15 cellular contexts compared by ENCODE assay signal in genomic region chr22:46997311-46997970, GRCh38.
A peak's percentile ranks its signal among the peaks of the same experiment; 100 is the strongest.
DNase-seq lines count a peak whose midpoint lies in the region; ATAC-seq and TF ChIP-seq lines count a peak whose summit lies in the region.
"Had no signal": no experiment of that assay in that cellular context is flagged by ENCODE, and none has a peak within 500 bp of the region (broad histone marks: within the 10 kb centered on the region; RNA-seq: fewer than 3 reads in every experiment).

No MANE protein-coding gene starts in this region.

- no peak overlapping the region for H3K23ac ChIP-seq in neuronal stem cell (ENCODE audit: low read depth, low read length, poor library complexity)

- TF ChIP-seq POLR2A in body of pancreas (IDR thresholded peaks at IDR 0.05): no peak

- TF ChIP-seq CTCF in body of pancreas (IDR thresholded peaks at IDR 0.05): no peak

- H3K27ac ChIP-seq in BLaER1 (no peak overlapping the region), body of pancreas (peak overlapping the region in 2 of 4 donors; percentile 3 to 11), neuronal stem cell (replicated peaks; ENCODE audit: low read length) (no peak overlapping the region)
- H3K27ac ChIP-seq: 22Rv1, A549 had no signal

- intact Hi-C loops in body of pancreas (cut with DNase I) (no loop called here), posterior vena cava (cut with DNase I) (no loop called here)

- peaks cover 43% of the 10 kb centered on the region for H3K36me3 ChIP-seq in BLaER1
- H3K36me3 ChIP-seq in body of pancreas (replicated peaks in 1 of 2; ENCODE audit: insufficient read depth in 1 of 2, low read depth in 2 of 2): no peaks in the 10 kb centered on the region
- no peaks in the 10 kb centered on the region for H3K36me3 ChIP-seq in neuronal stem cell (replicated peaks in 1 of 2; ENCODE audit: control insufficient read depth in 2 of 2, insufficient read depth in 2 of 2, low read length in 2 of 2)

- CTCF ChIA-PET in activated CD8-positive, alpha-beta memory T cell treated with anti-CD3 and anti-CD28 coated beads, Interleukin-2, amount 10 ng/mL, durations not matched to agents 7 days and 5 days (lab: Charles Lee): no interaction called here

- no peak for ATAC-seq in activated CD8-positive, alpha-beta memory T cell treated with anti-CD3 and anti-CD28 coated beads, Interleukin-2, amount 10 ng/mL, durations not matched to agents 7 days and 5 days
- peak; percentile 3 for ATAC-seq in body of pancreas
- ATAC-seq: CD8-positive, alpha-beta T cell had no signal

- no peak overlapping the region for H3K14ac ChIP-seq in neuronal stem cell (ENCODE audit: low read length)

- no peak overlapping the region for H2AK5ac ChIP-seq in neuronal stem cell (ENCODE audit: low read depth, low read length)

- WGBS in body of pancreas, 2 donors: 58 to 67% methylated on average over 11 to 15 of the region's 15 CpGs
- WGBS in neuronal stem cell (ENCODE audit: extremely low coverage in 2 of 2, insufficient read length in 2 of 2, insufficient replicate concordance in 1 of 2), 2 donors: no CpG with 5 or more reads among the region's 15 CpGs

- no peak overlapping the region for H4K91ac ChIP-seq in neuronal stem cell (ENCODE audit: low read depth, low read length, poor library complexity)

- peaks cover 12% of the 10 kb centered on the region for H3K4me1 Mint-ChIP-seq in activated CD8-positive, alpha-beta memory T cell treated with anti-CD3 and anti-CD28 coated beads, Interleukin-2, amount 10 ng/mL, durations not matched to agents 7 days and 5 days

- H3K4me2 ChIP-seq in BLaER1 (peak overlapping the region; percentile 73), neuronal stem cell (ENCODE audit: insufficient read depth, low read length, poor library complexity, severe bottlenecking) (no peak overlapping the region)
- H3K4me2 ChIP-seq: A549 had no signal

- no peaks in the 10 kb centered on the region for H3K27me3 Mint-ChIP-seq in activated CD8-positive, alpha-beta memory T cell treated with anti-CD3 and anti-CD28 coated beads, Interleukin-2, amount 10 ng/mL, durations not matched to agents 7 days and 5 days

- no peaks in the 10 kb centered on the region for H3K27me3 ChIP-seq in BLaER1
- H3K27me3 ChIP-seq in body of pancreas: no peaks in the 10 kb centered on the region
- no peaks in the 10 kb centered on the region for H3K27me3 ChIP-seq in neuronal stem cell (ENCODE audit: control insufficient read depth in 3 of 3, insufficient read depth in 3 of 3, low read depth in 1 of 3, low read length in 3 of 3)

- H3K9ac ChIP-seq in BLaER1 (no peak overlapping the region), neuronal stem cell (ENCODE audit: low read depth, low read length, poor library complexity) (no peak overlapping the region)

- peaks cover 89% of the 10 kb centered on the region for H4K20me1 ChIP-seq in BLaER1

- no peak overlapping the region for H4K8ac ChIP-seq in neuronal stem cell (ENCODE audit: low read depth, low read length)

- H3K9me3 Mint-ChIP-seq in activated CD8-positive, alpha-beta memory T cell treated with anti-CD3 and anti-CD28 coated beads, Interleukin-2, amount 10 ng/mL, durations not matched to agents 7 days and 5 days (ENCODE audit: low read depth): no peaks in the 10 kb centered on the region
- H3K9me3 Mint-ChIP-seq: CD8-positive, alpha-beta T cell had no signal

- DNase-seq in activated CD8-positive, alpha-beta memory T cell treated with anti-CD3 and anti-CD28 coated beads, Interleukin-2, amount 50 U/mL, for 4 hours: peak; percentile 5
- DNase-seq in activated CD8-positive, alpha-beta memory T cell treated with anti-CD3 and anti-CD28 coated beads, Interleukin-2, amount 10 ng/mL, durations not matched to agents 7 days and 5 days: no peak
- DNase-seq in body of pancreas: no peak
- peak; percentile 52 for DNase-seq in posterior vena cava (ENCODE audit: low spot score)
- DNase-seq in SK-N-DZ (ENCODE audit: low spot score): no peak
- no peak for DNase-seq in neuronal stem cell (ENCODE audit: low spot score)
- DNase-seq: AML-193; CD8-positive, alpha-beta T cell; DMS79 treated with DMSO at 0.1 percent for 48 hours; GF-D8; GOT3; H9 had no signal

- no peak overlapping the region for H3K4me3 Mint-ChIP-seq in activated CD8-positive, alpha-beta memory T cell treated with anti-CD3 and anti-CD28 coated beads, Interleukin-2, amount 10 ng/mL, durations not matched to agents 7 days and 5 days
- H3K4me3 Mint-ChIP-seq: CD8-positive, alpha-beta T cell; H9 had no signal

- H2BK120ac ChIP-seq in neuronal stem cell (ENCODE audit: low read depth, low read length): no peak overlapping the region

- H3K4me3 ChIP-seq in BLaER1 (no peak overlapping the region), body of pancreas (no peak overlapping the region), neuronal stem cell (ENCODE audit: low read length in 2 of 2) (no peak overlapping the region)
- H3K4me3 ChIP-seq: A549 had no signal

- no peak overlapping the region for H2AFZ ChIP-seq in neuronal stem cell (ENCODE audit: low read length)

- no peaks in the 10 kb centered on the region for H3K9me3 ChIP-seq in BLaER1
- no peaks in the 10 kb centered on the region for H3K9me3 ChIP-seq in body of pancreas
- H3K9me3 ChIP-seq in neuronal stem cell (replicated peaks in 1 of 2; ENCODE audit: control insufficient read depth in 2 of 2, insufficient read depth in 1 of 2, low read depth in 1 of 2, low read length in 2 of 2): no peaks in the 10 kb centered on the region
- H3K9me3 ChIP-seq: A549 had no signal

- H3K18ac ChIP-seq in neuronal stem cell (ENCODE audit: low read length): no peak overlapping the region

- no peak overlapping the region for H2BK5ac ChIP-seq in neuronal stem cell (ENCODE audit: low read length)

- no peak overlapping the region for H2BK12ac ChIP-seq in neuronal stem cell (ENCODE audit: low read length)

- no peaks in the 10 kb centered on the region for H3K79me1 ChIP-seq in neuronal stem cell (ENCODE audit: low read depth, low read length)

- H3K4me1 ChIP-seq in BLaER1: peaks cover 35% of the 10 kb centered on the region
- peaks cover 50% of the 10 kb centered on the region for H3K4me1 ChIP-seq in body of pancreas
- no peaks in the 10 kb centered on the region for H3K4me1 ChIP-seq in neuronal stem cell (ENCODE audit: control insufficient read depth in 2 of 2, insufficient read depth in 1 of 2, low read depth in 1 of 2, low read length in 2 of 2)
- H3K4me1 ChIP-seq: A549 had no signal

- no peak overlapping the region for H3K27ac Mint-ChIP-seq in activated CD8-positive, alpha-beta memory T cell treated with anti-CD3 and anti-CD28 coated beads, Interleukin-2, amount 10 ng/mL, durations not matched to agents 7 days and 5 days
- H3K27ac Mint-ChIP-seq: CD8-positive, alpha-beta T cell; H9 had no signal

- no peak overlapping the region for H2BK15ac ChIP-seq in neuronal stem cell (ENCODE audit: low read length)

- no peak overlapping the region for H3K4ac ChIP-seq in neuronal stem cell (ENCODE audit: low read length)

- H3K36me3 Mint-ChIP-seq in activated CD8-positive, alpha-beta memory T cell treated with anti-CD3 and anti-CD28 coated beads, Interleukin-2, amount 10 ng/mL, durations not matched to agents 7 days and 5 days: no peaks in the 10 kb centered on the region

Comparison
In these comparisons a context has a peak if more than half of its experiments do, and no peak if none do; other contexts are left out.
1. DNase-seq: peak in activated CD8-positive, alpha-beta memory T cell treated with anti-CD3 and anti-CD28 coated beads, Interleukin-2, amount 50 U/mL, for 4 hours (single experiment) and posterior vena cava (single experiment); none in activated CD8-positive, alpha-beta memory T cell treated with anti-CD3 and anti-CD28 coated beads, Interleukin-2, amount 10 ng/mL, durations not matched to agents 7 days and 5 days (single experiment), body of pancreas (0 of 4), SK-N-DZ (single experiment) and neuronal stem cell (single experiment).